In the genomic region with DNA sequence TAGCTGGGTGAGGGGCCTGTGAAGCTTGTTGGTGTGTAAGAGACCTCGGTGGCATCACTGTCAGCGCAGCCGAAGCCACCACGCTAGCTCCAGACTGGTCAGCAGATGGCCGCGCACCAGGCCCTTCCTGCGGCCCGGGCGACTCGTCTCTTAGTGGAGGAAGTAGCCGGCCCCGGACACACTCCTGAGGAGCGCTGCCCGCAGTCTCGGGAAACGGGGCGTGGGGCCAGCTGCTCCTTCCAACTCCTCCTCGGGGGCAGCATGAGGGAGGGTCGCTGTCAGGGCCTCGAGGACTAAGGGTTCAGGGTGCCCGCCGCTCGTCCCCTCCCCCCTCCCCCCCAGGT, we compare ENCODE assay signal across 8 cellular contexts. TPM values are rescaled to one million over a fixed set of nuclear protein-coding genes. Genes with fewer than 3 reads are reported as not detected.
DNase-seq lines count a peak whose midpoint lies in the region; ATAC-seq, FAIRE-seq and TF ChIP-seq lines count a peak whose summit lies in the region.

No MANE protein-coding gene starts in this region.

- intact Hi-C loops in dorsolateral prefrontal cortex (cut with DNase I), result loop anchor here (2.0 to 5.0 kb wide), 2 partner anchors 20 to 39 kb away; a partner anchor contains a TSS

- H3K4me3 ChIP-seq in dorsolateral prefrontal cortex, result peak overlapping the region; percentile 51 to 95 (median 83)
- peak overlapping the region; percentile 73 for H3K4me3 ChIP-seq in lung

- H3K4me1 ChIP-seq in lung (ENCODE audit: control insufficient read depth in 2 of 2, insufficient read depth in 2 of 2, low read length in 2 of 2), result no peaks in the 10 kb centered on the region

- FAIRE-seq in GM12892 (lab: Jason Lieb, UNC), result peak; percentile 24

- H3K36me3 Mint-ChIP-seq in type B pancreatic cell, result no peaks in the 10 kb centered on the region

- no peak for TF ChIP-seq CTCF in dorsolateral prefrontal cortex (IDR thresholded peaks at IDR 0.05 in 54 of 56, conservative IDR thresholded peaks at IDR 0.05 in 2 of 56; ENCODE audit: low read depth in 1 of 56, partially characterized antibody in 56 of 56)
- TF ChIP-seq CTCF in lung (IDR thresholded peaks at IDR 0.05; ENCODE audit: control extremely low read depth, extremely low read depth), result no peak
- TF ChIP-seq CTCF in type B pancreatic cell (conservative IDR thresholded peaks at IDR 0.05), result no peak

- H3K9me3 ChIP-seq in lung (ENCODE audit: control insufficient read depth in 2 of 2, insufficient read depth in 1 of 2, low read length in 1 of 2), result no peaks in the 10 kb centered on the region

- no peaks in the 10 kb centered on the region for H3K36me3 ChIP-seq in lung (ENCODE audit: control insufficient read depth in 2 of 2, insufficient read depth in 2 of 2, low read length in 2 of 2)

- H3K27me3 ChIP-seq in dorsolateral prefrontal cortex (no peaks in the 10 kb centered on the region), lung (ENCODE audit: control insufficient read depth, insufficient read depth) (no peaks in the 10 kb centered on the region)

- H3K9me3 Mint-ChIP-seq in type B pancreatic cell, result no peaks in the 10 kb centered on the region

- peak overlapping the region; percentile 95 for H3K4me3 Mint-ChIP-seq in type B pancreatic cell

- peak overlapping the region; percentile 41 for H3K27ac Mint-ChIP-seq in type B pancreatic cell

- DNase-seq in A172 (ENCODE audit: low spot score) (peak; percentile 55), GM12892 (ENCODE audit: insufficient read length) (no peak), RPMI7951 (ENCODE audit: low read depth) (peak; percentile 57), dorsolateral prefrontal cortex (peak in 7 of 10 donors; percentile 23 to 89 (median 53)), lung (ENCODE audit: low spot score) (peak; percentile 50), type B pancreatic cell (ENCODE audit: extremely low spot score, unreplicated experiment) (no peak), NCI-H1436 treated with DMSO at 0.1 percent for 48 hours (lab: John Stamatoyannopoulos, UW) (no peak)

- ATAC-seq in HG02970 (IDR thresholded peaks at IDR 0.05; ENCODE audit: low FRiP score, unreplicated experiment) (peak; percentile 18), lung (ENCODE audit: insufficient read depth, low FRiP score) (peak; percentile 64)

- peaks cover 6% of the 10 kb centered on the region for H3K4me1 Mint-ChIP-seq in type B pancreatic cell (ENCODE audit: unreplicated experiment)

- WGBS in lung, 2 donors, result 2% methylated on average over 23 of the region's 23 CpGs

- peaks cover 3% of the 10 kb centered on the region for H3K27me3 Mint-ChIP-seq in type B pancreatic cell

- H3K27ac ChIP-seq in dorsolateral prefrontal cortex (peak overlapping the region in 53 of 59 donors; percentile 20 to 89 (median 74)), lung (ENCODE audit: low read depth in 1 of 2, low read length in 1 of 2) (peak overlapping the region in 1 of 2 donors; percentile 40)

- TF ChIP-seq POLR2A in GM12892 (IDR thresholded peaks at IDR 0.05; ENCODE audit: low read depth, low read length), result no peak

RNA-seq across cellular contexts. Expression of a gene that starts 20.4 kb away (rescaled TPM):
- 429 and 466 TPM in 2 replicates for total RNA-seq in A172 (2014; rRNA removed; shearing (Covaris generic))
- polyA plus RNA-seq in GM12892 (2012; ENCODE audit: missing spikeins), result 266 TPM
- total RNA-seq in RPMI7951 (2014; rRNA removed; shearing (Covaris generic)), result 376 and 427 TPM in 2 replicates
- total RNA-seq in dorsolateral prefrontal cortex (100 to 1,000 TPM; 134 to 298 (median 177) TPM), lung (100 to 1,000 TPM; 404 to 551 TPM), type B pancreatic cell (ENCODE audit: low replicate concordance) (684 and 873 TPM in 2 replicates)
- 1,000 to 10,000 TPM in 1 of 2 donors, 100 to 1,000 TPM in 1; 758 to 1,014 TPM for polyA plus RNA-seq in lung

Comparison
In these comparisons a context has a peak if more than half of its experiments do, and no peak if none do; other contexts are left out.
1. DNase-seq: peak in A172 (single experiment), RPMI7951 (single experiment), dorsolateral prefrontal cortex (7 of 10) and lung (single experiment); none in GM12892 (single experiment), type B pancreatic cell (single experiment) and NCI-H1436 treated with DMSO at 0.1 percent for 48 hours (single experiment).